In the genomic region with DNA sequence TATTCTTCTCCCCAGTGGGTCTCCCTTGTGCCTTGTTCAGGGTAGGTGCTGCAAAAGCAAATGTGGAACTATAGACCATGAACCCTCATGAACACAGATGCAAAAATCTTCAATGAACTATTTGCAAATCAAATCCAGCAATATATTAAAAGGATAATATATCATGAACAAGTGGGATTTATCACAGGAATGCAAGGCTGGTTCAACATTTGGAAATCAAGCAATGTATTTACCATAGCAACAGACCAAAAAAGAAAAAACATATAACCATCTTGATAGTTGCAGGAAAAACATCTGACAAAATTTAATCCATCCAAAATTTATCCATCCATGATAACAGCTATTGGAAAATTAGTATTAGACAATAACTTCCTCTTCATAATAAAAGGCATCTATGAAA, we compare ENCODE assay signal across 40 cellular contexts. TPM values are rescaled to one million over a fixed set of nuclear protein-coding genes. Genes with fewer than 3 reads are reported as not detected.
"Had no signal": no experiment of that assay in that cellular context is flagged by ENCODE, and none has a peak within 500 bp of the region (broad histone marks: within the 10 kb centered on the region; RNA-seq: fewer than 3 reads in every experiment).

No MANE protein-coding gene starts in this region.

- H3K27ac ChIP-seq: KMS-11 had no signal

- H3K36me3 ChIP-seq: MG63 had no signal

- H3K4me2 ChIP-seq: KMS-11 had no signal

- DNase-seq: Karpas-422, Kasumi-1, MG63, MM.1S, MV-4-11, NCI-H1092, NCI-H1092 treated with DMSO at 0.1 percent for 48 hours, NCI-H1105, NCI-H1105 treated with DMSO at 0.1 percent for 48 hours, NCI-H1417, NCI-H1417 treated with DMSO at 0.1 percent for 48 hours, NCI-H1436, NCI-H1436 treated with DMSO at 0.1 percent for 48 hours, NCI-H146, NCI-H1694, NCI-H1694 treated with DMSO at 0.1 percent for 48 hours, NCI-H187, NCI-H187 treated with DMSO at 0.1 percent for 48 hours, NCI-H1930, NCI-H2029, NCI-H2029 treated with DMSO at 0.1 percent for 48 hours, NCI-H2081, NCI-H2081 treated with DMSO at 0.1 percent for 48 hours, NCI-H2107, NCI-H2171, NCI-H2171 treated with DMSO at 0.1 percent for 48 hours, NCI-H2227 treated with DMSO at 0.1 percent for 48 hours, NCI-H226, NCI-H345, NCI-H446, NCI-H446 treated with DMSO at 0.1 percent for 48 hours, NCI-H510A, NCI-H510A treated with DMSO at 0.1 percent for 48 hours, NCI-H524, NCI-H524 treated with DMSO at 0.1 percent for 48 hours had no signal

- H3K9ac ChIP-seq: KMS-11 had no signal

- H3K4me3 ChIP-seq: MG63 had no signal

- H3K27me3 ChIP-seq: MG63 had no signal

RNA-seq across cellular contexts. Expression of gene MRGPRG, which starts 42.1 kb away (rescaled TPM):
- total RNA-seq: LHCN-M2, M059J, MCF 10A, NCI-H460 had no signal

RNA-seq across cellular contexts. Expression of gene MRGPRE, which starts 55.7 kb away (rescaled TPM):
- total RNA-seq: LHCN-M2, M059J, MCF 10A, NCI-H460 had no signal
